In the genomic region with DNA sequence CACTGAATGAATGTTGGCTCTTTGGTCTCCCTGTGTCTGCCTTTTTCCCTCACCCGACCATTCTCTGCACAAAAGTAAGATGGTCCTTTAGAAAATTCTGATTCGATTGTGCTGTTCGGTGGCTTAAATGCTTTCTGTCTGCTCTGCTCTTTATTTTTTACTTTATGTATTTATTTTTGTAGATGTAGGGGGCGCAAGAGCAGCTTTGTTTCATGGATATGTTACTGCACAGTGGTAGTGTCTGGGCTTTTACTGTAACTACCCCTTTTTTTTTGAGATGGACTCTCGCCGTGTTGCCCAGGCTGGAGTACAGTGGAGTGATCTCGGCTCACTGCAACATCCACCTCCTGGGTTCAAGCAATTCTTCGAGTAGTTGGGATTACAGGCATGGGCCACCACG, we compare ENCODE assay signal across 1 cellular context.
TF ChIP-seq lines count a peak whose summit lies in the region.

No MANE protein-coding gene starts in this region.

TF ChIP-seq in GM23338, 12 proteins besides CTCF, POLR2A, EP300 and RAD21 (continued from another document):
- TF ChIP-seq, protein P1, sequence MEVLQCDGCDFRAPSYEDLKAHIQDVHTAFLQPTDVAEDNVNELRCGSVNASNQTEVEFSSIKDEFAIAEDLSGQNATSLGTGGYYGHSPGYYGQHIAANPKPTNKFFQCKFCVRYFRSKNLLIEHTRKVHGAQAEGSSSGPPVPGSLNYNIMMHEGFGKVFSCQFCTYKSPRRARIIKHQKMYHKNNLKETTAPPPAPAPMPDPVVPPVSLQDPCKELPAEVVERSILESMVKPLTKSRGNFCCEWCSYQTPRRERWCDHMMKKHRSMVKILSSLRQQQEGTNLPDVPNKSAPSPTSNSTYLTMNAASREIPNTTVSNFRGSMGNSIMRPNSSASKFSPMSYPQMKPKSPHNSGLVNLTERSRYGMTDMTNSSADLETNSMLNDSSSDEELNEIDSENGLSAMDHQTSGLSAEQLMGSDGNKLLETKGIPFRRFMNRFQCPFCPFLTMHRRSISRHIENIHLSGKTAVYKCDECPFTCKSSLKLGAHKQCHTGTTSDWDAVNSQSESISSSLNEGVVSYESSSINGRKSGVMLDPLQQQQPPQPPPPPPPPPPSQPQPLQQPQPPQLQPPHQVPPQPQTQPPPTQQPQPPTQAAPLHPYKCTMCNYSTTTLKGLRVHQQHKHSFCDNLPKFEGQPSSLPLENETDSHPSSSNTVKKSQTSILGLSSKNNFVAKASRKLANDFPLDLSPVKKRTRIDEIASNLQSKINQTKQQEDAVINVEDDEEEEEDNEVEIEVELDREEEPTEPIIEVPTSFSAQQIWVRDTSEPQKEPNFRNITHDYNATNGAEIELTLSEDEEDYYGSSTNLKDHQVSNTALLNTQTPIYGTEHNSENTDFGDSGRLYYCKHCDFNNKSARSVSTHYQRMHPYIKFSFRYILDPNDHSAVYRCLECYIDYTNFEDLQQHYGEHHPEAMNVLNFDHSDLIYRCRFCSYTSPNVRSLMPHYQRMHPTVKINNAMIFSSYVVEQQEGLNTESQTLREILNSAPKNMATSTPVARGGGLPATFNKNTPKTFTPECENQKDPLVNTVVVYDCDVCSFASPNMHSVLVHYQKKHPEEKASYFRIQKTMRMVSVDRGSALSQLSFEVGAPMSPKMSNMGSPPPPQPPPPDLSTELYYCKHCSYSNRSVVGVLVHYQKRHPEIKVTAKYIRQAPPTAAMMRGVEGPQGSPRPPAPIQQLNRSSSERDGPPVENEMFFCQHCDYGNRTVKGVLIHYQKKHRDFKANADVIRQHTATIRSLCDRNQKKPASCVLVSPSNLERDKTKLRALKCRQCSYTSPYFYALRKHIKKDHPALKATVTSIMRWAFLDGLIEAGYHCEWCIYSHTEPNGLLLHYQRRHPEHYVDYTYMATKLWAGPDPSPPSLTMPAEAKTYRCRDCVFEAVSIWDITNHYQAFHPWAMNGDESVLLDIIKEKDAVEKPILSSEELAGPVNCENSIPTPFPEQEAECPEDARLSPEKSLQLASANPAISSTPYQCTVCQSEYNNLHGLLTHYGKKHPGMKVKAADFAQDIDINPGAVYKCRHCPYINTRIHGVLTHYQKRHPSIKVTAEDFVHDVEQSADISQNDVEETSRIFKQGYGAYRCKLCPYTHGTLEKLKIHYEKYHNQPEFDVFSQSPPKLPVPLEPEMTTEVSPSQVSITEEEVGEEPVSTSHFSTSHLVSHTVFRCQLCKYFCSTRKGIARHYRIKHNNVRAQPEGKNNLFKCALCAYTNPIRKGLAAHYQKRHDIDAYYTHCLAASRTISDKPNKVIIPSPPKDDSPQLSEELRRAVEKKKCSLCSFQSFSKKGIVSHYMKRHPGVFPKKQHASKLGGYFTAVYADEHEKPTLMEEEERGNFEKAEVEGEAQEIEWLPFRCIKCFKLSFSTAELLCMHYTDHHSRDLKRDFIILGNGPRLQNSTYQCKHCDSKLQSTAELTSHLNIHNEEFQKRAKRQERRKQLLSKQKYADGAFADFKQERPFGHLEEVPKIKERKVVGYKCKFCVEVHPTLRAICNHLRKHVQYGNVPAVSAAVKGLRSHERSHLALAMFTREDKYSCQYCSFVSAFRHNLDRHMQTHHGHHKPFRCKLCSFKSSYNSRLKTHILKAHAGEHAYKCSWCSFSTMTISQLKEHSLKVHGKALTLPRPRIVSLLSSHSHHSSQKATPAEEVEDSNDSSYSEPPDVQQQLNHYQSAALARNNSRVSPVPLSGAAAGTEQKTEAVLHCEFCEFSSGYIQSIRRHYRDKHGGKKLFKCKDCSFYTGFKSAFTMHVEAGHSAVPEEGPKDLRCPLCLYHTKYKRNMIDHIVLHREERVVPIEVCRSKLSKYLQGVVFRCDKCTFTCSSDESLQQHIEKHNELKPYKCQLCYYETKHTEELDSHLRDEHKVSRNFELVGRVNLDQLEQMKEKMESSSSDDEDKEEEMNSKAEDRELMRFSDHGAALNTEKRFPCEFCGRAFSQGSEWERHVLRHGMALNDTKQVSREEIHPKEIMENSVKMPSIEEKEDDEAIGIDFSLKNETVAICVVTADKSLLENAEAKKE (CRISPR knock-in tag; IDR thresholded peaks at IDR 0.05), result no peak
- TF ChIP-seq, protein P2, sequence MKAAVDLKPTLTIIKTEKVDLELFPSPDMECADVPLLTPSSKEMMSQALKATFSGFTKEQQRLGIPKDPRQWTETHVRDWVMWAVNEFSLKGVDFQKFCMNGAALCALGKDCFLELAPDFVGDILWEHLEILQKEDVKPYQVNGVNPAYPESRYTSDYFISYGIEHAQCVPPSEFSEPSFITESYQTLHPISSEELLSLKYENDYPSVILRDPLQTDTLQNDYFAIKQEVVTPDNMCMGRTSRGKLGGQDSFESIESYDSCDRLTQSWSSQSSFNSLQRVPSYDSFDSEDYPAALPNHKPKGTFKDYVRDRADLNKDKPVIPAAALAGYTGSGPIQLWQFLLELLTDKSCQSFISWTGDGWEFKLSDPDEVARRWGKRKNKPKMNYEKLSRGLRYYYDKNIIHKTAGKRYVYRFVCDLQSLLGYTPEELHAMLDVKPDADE (IDR thresholded peaks at IDR 0.05), result no peak
- TF ChIP-seq POLR2AphosphoS5 (IDR thresholded peaks at IDR 0.05; ENCODE audit: low read depth), result no peak
- TF ChIP-seq CREB1 (CRISPR knock-in tag; IDR thresholded peaks at IDR 0.05; ENCODE audit: low read depth), result no peak
- TF ChIP-seq NANOG (IDR thresholded peaks at IDR 0.05; ENCODE audit: borderline replicate concordance), result no peak
